Comparison of ENCODE assay signal across 20 cellular contexts in genomic region chr6:30835576-30835975, GRCh38.
"Had no signal": no experiment of that assay in that cellular context is flagged by ENCODE, and none has a peak within 500 bp of the region (broad histone marks: within the 10 kb centered on the region; RNA-seq: fewer than 3 reads in every experiment).

No MANE protein-coding gene starts in this region.

- H3K4me2 ChIP-seq: smooth muscle cell had no signal

- H3K4me1 ChIP-seq: adrenal gland, upper lobe of right lung had no signal

- H3K9me3 Mint-ChIP-seq: activated CD4-positive, alpha-beta T cell treated with anti-CD3 and anti-CD28 coated beads, Interleukin-2, amount 10 ng/mL, durations not matched to agents 7 days and 5 days; nephron progenitor cell; stimulated activated memory B cell treated with anti-CD40 and anti-IgM and Interleukin-4, amounts not matched to agents 10 μg/mL and 1 μg/mL and 100 μg/mL, for 72 hours; T-helper 2 cell treated with Interferon-gamma antibody and Interleukin-4, amounts not matched to agents 5 μg/mL and 100 μg/mL, for 36 hours had no signal

- H3K9me3 ChIP-seq: adrenal gland, esophagus squamous epithelium, gastrocnemius medialis, sigmoid colon, upper lobe of right lung had no signal

- H3K27me3 ChIP-seq: adrenal gland, dorsolateral prefrontal cortex, esophagus squamous epithelium, gastrocnemius medialis, sigmoid colon, upper lobe of right lung had no signal

- H3K36me3 Mint-ChIP-seq: stimulated activated memory B cell treated with anti-CD40 and anti-IgM and Interleukin-4, amounts not matched to agents 10 μg/mL and 1 μg/mL and 100 μg/mL, for 72 hours had no signal

- H3K36me3 ChIP-seq: adrenal gland, esophagus squamous epithelium, gastrocnemius medialis, sigmoid colon, upper lobe of right lung had no signal

- H3K27ac ChIP-seq: adrenal gland, upper lobe of right lung, VCaP had no signal

- H3K27me3 Mint-ChIP-seq: activated CD4-positive, alpha-beta T cell treated with anti-CD3 and anti-CD28 coated beads, Interleukin-2, amount 10 ng/mL, durations not matched to agents 7 days and 5 days; activated naive CD8-positive, alpha-beta T cell had no signal

- DNase-seq: activated CD4-positive, alpha-beta T cell treated with anti-CD3 and anti-CD28 coated beads, Interleukin-2, amount 10 ng/mL, durations not matched to agents 7 days and 5 days; activated T-cell treated with anti-CD3 and anti-CD28 coated beads, Interleukin-2, amount 50 U/mL, for 1 hour; central memory CD4-positive, alpha-beta T cell; dorsolateral prefrontal cortex; esophagus squamous epithelium; left ventricle myocardium superior; nephron progenitor cell; retina; sigmoid colon; stimulated activated CD4-positive, alpha-beta T cell treated with anti-CD3 and anti-CD28 coated beads, Interleukin-15, amount 100 ng/mL, for 24 hours; SW 1271; upper lobe of right lung had no signal

- H3K4me3 Mint-ChIP-seq: activated CD4-positive, alpha-beta T cell treated with anti-CD3 and anti-CD28 coated beads, Interleukin-2, amount 10 ng/mL, durations not matched to agents 7 days and 5 days; nephron progenitor cell; stimulated activated memory B cell treated with anti-CD40 and anti-IgM and Interleukin-4, amounts not matched to agents 10 μg/mL and 1 μg/mL and 100 μg/mL, for 72 hours had no signal

- ATAC-seq: activated CD4-positive, CD25-positive, alpha-beta regulatory T cell treated with anti-CD3 and anti-CD28 coated beads, Interleukin-2, amount 50 U/mL, for 24 hours; stimulated activated memory B cell treated with anti-CD40 and anti-IgM and Interleukin-4, amounts not matched to agents 10 μg/mL and 1 μg/mL and 100 μg/mL, for 72 hours had no signal

- H3K4me3 ChIP-seq: adrenal gland, dorsolateral prefrontal cortex, esophagus squamous epithelium, gastrocnemius medialis, sigmoid colon, smooth muscle cell, upper lobe of right lung had no signal
